8 cellular contexts compared by ENCODE assay signal in genomic region chr16:30418350-30419181, GRCh38. TPM values are rescaled to one million over a fixed set of nuclear protein-coding genes. Genes with fewer than 3 reads are reported as not detected.
A peak's percentile ranks its signal among the peaks of the same experiment; 100 is the strongest.
DNase-seq lines count a peak whose midpoint lies in the region; ATAC-seq and TF ChIP-seq lines count a peak whose summit lies in the region.

No MANE protein-coding gene starts in this region.

- H3K36me3 ChIP-seq in endocrine pancreas (ENCODE audit: control insufficient read depth, insufficient read depth, low read length): no peaks in the 10 kb centered on the region
- H3K36me3 ChIP-seq in osteoblast (ENCODE audit: insufficient read depth, low read length): peaks cover 17% of the 10 kb centered on the region

- H3K27me3 ChIP-seq in endocrine pancreas (ENCODE audit: control insufficient read depth, insufficient read depth, low read length): no peaks in the 10 kb centered on the region
- H3K27me3 ChIP-seq in osteoblast (ENCODE audit: insufficient read depth, low read length): no peaks in the 10 kb centered on the region

- H3K4me2 ChIP-seq in osteoblast (ENCODE audit: insufficient read depth, low read length): peak overlapping the region; percentile 81

- no peak overlapping the region for H3K27ac ChIP-seq in osteoblast (ENCODE audit: low read depth, low read length)

- H3K79me2 ChIP-seq in osteoblast (ENCODE audit: insufficient read depth, low read length): peaks cover 3% of the 10 kb centered on the region

- ATAC-seq in GM21723 (IDR thresholded peaks at IDR 0.05; ENCODE audit: unreplicated experiment) (no peak), GM19467 (IDR thresholded peaks at IDR 0.05; ENCODE audit: unreplicated experiment) (no peak)

- in situ Hi-C loops in Caki2 (cut with HindIII; ENCODE audit: low pct_unique_long_range_greater_than_20kb, low sequenced_read_pairs): no loop called here

- H3K4me1 ChIP-seq in endocrine pancreas (ENCODE audit: control insufficient read depth, insufficient read depth, low read length): no peaks in the 10 kb centered on the region
- H3K4me1 ChIP-seq in osteoblast (ENCODE audit: insufficient read depth, low read length): no peaks in the 10 kb centered on the region

- DNase-seq in Caki2 (ENCODE audit: low read depth) (peak; percentile 42), NB4 (ENCODE audit: low read depth) (peak; percentile 55), osteoblast (ENCODE audit: insufficient read length, low spot score, missing footprints) (no peak), iPS-NIHi7 (ENCODE audit: extremely low spot score) (no peak), Ammon's horn (ENCODE audit: low spot score) (no peak)

- TF ChIP-seq POLR2A in NB4 (IDR thresholded peaks at IDR 0.05; ENCODE audit: extremely low read depth, insufficient read length): no peak

- H3K9ac ChIP-seq in endocrine pancreas (ENCODE audit: control insufficient read depth, insufficient read depth, low read length): peak overlapping the region; percentile 22

- H3K9me3 ChIP-seq in endocrine pancreas (ENCODE audit: control insufficient read depth, low read length): no peaks in the 10 kb centered on the region
- no peaks in the 10 kb centered on the region for H3K9me3 ChIP-seq in osteoblast (ENCODE audit: low read depth, low read length)

- no peak overlapping the region for H2AFZ ChIP-seq in osteoblast (ENCODE audit: low read length)

- TF ChIP-seq CTCF in NB4 (IDR thresholded peaks at IDR 0.05; ENCODE audit: low read depth, low read length) (no peak), osteoblast (IDR thresholded peaks at IDR 0.05; ENCODE audit: extremely low read depth, low read depth, low read length) (no peak)

- H4K20me1 ChIP-seq in osteoblast (ENCODE audit: insufficient read depth, low read length): peaks cover 14% of the 10 kb centered on the region

- H3K4me3 ChIP-seq in NB4 (ENCODE audit: low read depth, low read length) (no peak overlapping the region), endocrine pancreas (ENCODE audit: control insufficient read depth, insufficient read depth, low read length) (no peak overlapping the region), osteoblast (ENCODE audit: insufficient read depth, low read length) (peak overlapping the region; percentile 78)

RNA-seq across cellular contexts. Expression of gene ZNF771, which starts 11.2 kb away (rescaled TPM):
- 13.2 and 35.7 TPM in 2 replicates for total RNA-seq in Caki2 (2014; rRNA removed; shearing (Covaris generic); ENCODE audit: low replicate concordance)
- 10.9 and 14.8 TPM in 2 replicates for total RNA-seq in osteoblast

RNA-seq across cellular contexts. Expression of gene DCTPP1, which starts 11.3 kb away (rescaled TPM):
- total RNA-seq in Caki2 (2014; rRNA removed; shearing (Covaris generic); ENCODE audit: low replicate concordance): 161 and 164 TPM in 2 replicates
- total RNA-seq in osteoblast: 13.6 and 13.8 TPM in 2 replicates

RNA-seq across cellular contexts. Expression of gene ZNF48, which starts 23.3 kb away (rescaled TPM):
- total RNA-seq in Caki2 (2014; rRNA removed; shearing (Covaris generic); ENCODE audit: low replicate concordance): 34.6 and 35.6 TPM in 2 replicates
- 10.0 and 10.9 TPM in 2 replicates for total RNA-seq in osteoblast

RNA-seq across cellular contexts. Expression of gene SEPHS2, which starts 27.1 kb away (rescaled TPM):
- total RNA-seq in Caki2 (2014; rRNA removed; shearing (Covaris generic); ENCODE audit: low replicate concordance): 116 and 127 TPM in 2 replicates
- 18.0 and 20.3 TPM in 2 replicates for total RNA-seq in osteoblast

RNA-seq across cellular contexts. Expression of gene SEPTIN1, which starts 36.2 kb away (rescaled TPM):
- not detected in 2 replicates for total RNA-seq in Caki2 (2014; rRNA removed; shearing (Covaris generic); ENCODE audit: low replicate concordance)
- 0.29 TPM in 1 of 2 replicates, not detected in the other for total RNA-seq in osteoblast

Comparison
In these comparisons a context has a peak if more than half of its experiments do, and no peak if none do; other contexts are left out.
1. DNase-seq: peak in Caki2 (single experiment) and NB4 (single experiment); none in osteoblast (single experiment), iPS-NIHi7 (single experiment) and Ammon's horn (single experiment).
2. RNA of gene DCTPP1, which starts 11.3 kb away (total RNA-seq): 161 to 164 TPM in Caki2; 13.6 to 13.8 TPM in osteoblast; every median in the first group is over 10 times any median in the second.